In the genomic region with DNA sequence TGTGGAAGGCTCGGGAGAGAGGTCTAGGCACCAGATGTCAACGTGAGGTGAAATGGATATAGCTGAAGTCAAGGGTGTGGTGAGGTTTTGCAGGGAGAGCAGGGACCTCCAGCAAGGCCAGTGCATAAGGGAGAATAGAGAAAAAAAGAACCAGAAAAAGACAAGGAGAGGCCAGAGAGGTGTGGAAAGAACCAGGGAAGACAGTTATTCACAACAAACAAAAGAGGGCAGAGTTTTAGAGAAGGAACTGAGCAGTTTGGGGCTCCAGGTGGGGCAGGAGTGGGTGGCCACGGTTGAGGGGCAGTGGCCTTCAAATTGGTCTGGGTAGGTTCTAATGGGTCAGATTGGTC, we compare ENCODE assay signal across 8 cellular contexts. TPM values are rescaled to one million over a fixed set of nuclear protein-coding genes. Genes with fewer than 3 reads are reported as not detected.
DNase-seq lines count a peak whose midpoint lies in the region; ATAC-seq, FAIRE-seq and TF ChIP-seq lines count a peak whose summit lies in the region.

No MANE protein-coding gene starts in this region.

- H3K27me3 Mint-ChIP-seq in activated T-cell treated with anti-CD3 and anti-CD28 coated beads, Interleukin-2, amount 50 U/mL, for 72 hours (ENCODE audit: low read depth), result peaks cover 8% of the 10 kb centered on the region

- no peaks in the 10 kb centered on the region for H3K79me2 ChIP-seq in HepG2 (ENCODE audit: insufficient read depth, low read length)

- H3K27ac Mint-ChIP-seq in activated T-cell treated with anti-CD3 and anti-CD28 coated beads, Interleukin-2, amount 50 U/mL, for 72 hours, result peak overlapping the region; percentile 61

- POLR2A ChIA-PET in HepG2 (lab: Yijun Ruan, JAX), result interaction anchor here (0.9 to 5.0 kb wide), 15 partner anchors 8 to 197 kb away, joined by 3 to 118 read pairs (median 22); partner anchors contain the start of genes NQO2, RIPK1, SERPINB1 and SERPINB6

- H3K9me3 ChIP-seq in adipocyte (ENCODE audit: control insufficient read depth, low read length) (no peaks in the 10 kb centered on the region), HepG2 (ENCODE audit: low read length) (no peaks in the 10 kb centered on the region), tibial nerve (no peaks in the 10 kb centered on the region)

- H3K4me2 ChIP-seq in HepG2 (ENCODE audit: low read depth, low read length), result peak overlapping the region; percentile 84

- H3K4me1 Mint-ChIP-seq in activated T-cell treated with anti-CD3 and anti-CD28 coated beads, Interleukin-2, amount 50 U/mL, for 72 hours (ENCODE audit: low read depth), result peaks cover 26% of the 10 kb centered on the region

- no peaks in the 10 kb centered on the region for H3K36me3 Mint-ChIP-seq in activated T-cell treated with anti-CD3 and anti-CD28 coated beads, Interleukin-2, amount 50 U/mL, for 72 hours (ENCODE audit: insufficient read depth in 2 of 2)

- in situ Hi-C loops in HepG2 (cut with HindIII; ENCODE audit: extremely low pct_ligation_motif_present, low pct_unique_long_range_greater_than_20kb), result loop anchor here (5.0 kb wide), 1 partner anchor 36 kb away; no protein-coding TSS in a partner anchor

- intact Hi-C loops in HepG2 (cut with micrococcal nuclease; ENCODE audit: unreplicated experiment), result loop anchor here (1.0 to 2.0 kb wide), 4 partner anchors 17 to 197 kb away; partner anchors contain the start of gene SERPINB6

- H3K27ac ChIP-seq in HepG2 (ENCODE audit: extremely low read length, insufficient read depth, low read length), result peak overlapping the region; percentile 96
- H3K27ac ChIP-seq in tibial nerve, result peak overlapping the region; percentile 91 to 95 (median 94)

- 7% methylated on average over 3 of the region's 3 CpGs for WGBS in HepG2 (ENCODE audit: low lambda C conversion rate)
- WGBS in tibial nerve, 2 donors, result 22 to 28% methylated on average over 3 of the region's 3 CpGs

- TF ChIP-seq CTCF in HepG2 (CRISPR knock-in tag; IDR thresholded peaks at IDR 0.05), result no peak
- TF ChIP-seq CTCF in tibial nerve (IDR thresholded peaks at IDR 0.05), result no peak

- CTCF ChIA-PET in HepG2 (lab: Yijun Ruan, JAX; ENCODE audit: low intra/inter-chr PET ratio, low total read pairs), result interaction anchor here (1.1 to 4.4 kb wide), 4 partner anchors 35 to 197 kb away, joined by 3 to 60 read pairs (median 6); no protein-coding TSS in a partner anchor

- H3K9ac ChIP-seq in adipocyte (ENCODE audit: low read length) (peak overlapping the region; percentile 95), HepG2 (ENCODE audit: insufficient read depth, low read depth, low read length) (peak overlapping the region; percentile 94)

- TF ChIP-seq EP300 in HepG2 (IDR thresholded peaks at IDR 0.05; ENCODE audit: low read depth in 2 of 2, low read length in 2 of 2), result no peak
- TF ChIP-seq EP300 in HepG2 (CRISPR knock-in tag; IDR thresholded peaks at IDR 0.05; ENCODE audit: borderline replicate concordance), result no peak
- no peak for TF ChIP-seq EP300 in tibial nerve (IDR thresholded peaks at IDR 0.05)

- H3K4me1 ChIP-seq in adipocyte (ENCODE audit: control insufficient read depth, insufficient read depth, low read length) (peaks cover 24% of the 10 kb centered on the region), HepG2 (ENCODE audit: insufficient read depth, low read length) (peaks cover 56% of the 10 kb centered on the region), tibial nerve (peaks cover 0 to 38% (median 17%) of the 10 kb centered on the region in 4 donors)

- H3K9me3 Mint-ChIP-seq in activated T-cell treated with anti-CD3 and anti-CD28 coated beads, Interleukin-2, amount 50 U/mL, for 72 hours, result no peaks in the 10 kb centered on the region

- DNase-seq in activated T-cell treated with anti-CD3 and anti-CD28 coated beads, Interleukin-2, amount 50 U/mL, for 72 hours, result no peak
- no peak for DNase-seq in activated T-cell treated with anti-CD3 and anti-CD28 coated beads, Interleukin-2, amount 50 U/mL, for 1 hour
- DNase-seq in adipocyte (ENCODE audit: low read depth) (no peak), HepG2 (ENCODE audit: low spot score) (no peak), tibial nerve (ENCODE audit: low spot score in 2 of 2) (no peak), pons (ENCODE audit: low spot score) (no peak), D341Med (ENCODE audit: low spot score) (no peak)

- H3K27me3 ChIP-seq in adipocyte (replicated peaks; ENCODE audit: control insufficient read depth, insufficient read depth, low read length), result no peaks in the 10 kb centered on the region
- H3K27me3 ChIP-seq in HepG2 (ENCODE audit: control insufficient read depth in 1 of 2, insufficient read depth in 2 of 2, low read length in 2 of 2), result no peaks in the 10 kb centered on the region; a peak in 2 of 5 replicates
- no peaks in the 10 kb centered on the region for H3K27me3 ChIP-seq in tibial nerve

- peak overlapping the region; percentile 74 for H2AFZ ChIP-seq in HepG2 (ENCODE audit: low read length)

- BruUV-seq in HepG2 (replicated peaks; lab: Mats Ljungman, UMichigan), result no TSS peak

- TF ChIP-seq RAD21 in HepG2 (CRISPR knock-in tag; IDR thresholded peaks at IDR 0.05), result no peak

- H4K20me1 ChIP-seq in HepG2 (ENCODE audit: insufficient read depth, low read length), result no peaks in the 10 kb centered on the region

- no peak for ATAC-seq in activated T-cell treated with anti-CD3 and anti-CD28 coated beads, Interleukin-2, amount 50 U/mL, for 72 hours (replicated peaks in 1 of 2)
- ATAC-seq in HepG2 (no peak), GM21381 (IDR thresholded peaks at IDR 0.05; ENCODE audit: unreplicated experiment) (no peak)

- H3K4me3 ChIP-seq in adipocyte (ENCODE audit: low read length) (peak overlapping the region; percentile 91), HepG2 (replicated peaks in 1 of 3; ENCODE audit: insufficient read depth in 1 of 3, low read depth in 2 of 3, low read length in 3 of 3) (peak overlapping the region; percentile 72 to 81 (median 78)), tibial nerve (peak overlapping the region; percentile 75 to 90 (median 78))

- no peak for FAIRE-seq in HepG2 (lab: Jason Lieb, UNC)

- H3K4me3 Mint-ChIP-seq in activated T-cell treated with anti-CD3 and anti-CD28 coated beads, Interleukin-2, amount 50 U/mL, for 72 hours, result peak overlapping the region; percentile 84 to 86

- no peaks in the 10 kb centered on the region for H3K36me3 ChIP-seq in adipocyte (ENCODE audit: control insufficient read depth, insufficient read depth, low read length, severe bottlenecking)
- H3K36me3 ChIP-seq in HepG2 (replicated peaks in 1 of 2; ENCODE audit: control insufficient read depth in 1 of 2, insufficient read depth in 2 of 2, low read length in 2 of 2), result no peaks in the 10 kb centered on the region
- no peaks in the 10 kb centered on the region for H3K36me3 ChIP-seq in tibial nerve

- TF ChIP-seq POLR2A in HepG2 (IDR thresholded peaks at IDR 0.05; ENCODE audit: insufficient read depth in 1 of 2, low read depth in 2 of 2, low read length in 2 of 2), result no peak
- no peak for TF ChIP-seq POLR2A in tibial nerve (IDR thresholded peaks at IDR 0.05)

RNA-seq across cellular contexts. Expression of gene NQO2, which starts 11.6 kb away (rescaled TPM):
- 10 to 100 TPM; 32.7 to 47.3 TPM for total RNA-seq in activated T-cell treated with anti-CD3 and anti-CD28 coated beads, Interleukin-2, amount 50 U/mL, for 72 hours
- 56.5 and 63.0 TPM in 2 replicates for total RNA-seq in HepG2 (2016; rRNA removed; fragmentation: Illumina TruSeq; extraction: Trizol)
- 44.8 and 70.6 TPM in 2 replicates for total RNA-seq in HepG2 (2016; cell fraction: cytosol; rRNA removed; fragmentation: Illumina TruSeq; extraction: Trizol; ENCODE audit: low read depth)
- total RNA-seq in HepG2 (2016; cell fraction: insoluble cytoplasmic fraction; rRNA removed; fragmentation: Illumina TruSeq; extraction: Trizol), result 56.8 and 60.6 TPM in 2 replicates
- 53.4 and 80.8 TPM in 2 replicates for total RNA-seq in HepG2 (2016; cell fraction: membrane; rRNA removed; fragmentation: Illumina TruSeq; extraction: Trizol)
- total RNA-seq in HepG2 (2016; cell fraction: nucleus; rRNA removed; fragmentation: Illumina TruSeq; extraction: Trizol), result 34.2 and 36.9 TPM in 2 replicates
- polyA plus RNA-seq in HepG2 (2011; rRNA removed), result 27.4 and 32.2 TPM in 2 replicates
- 29.5 and 31.9 TPM in 2 replicates for polyA plus RNA-seq in HepG2 (2011; cell fraction: cytosol; rRNA removed)
- 30.7 and 34.4 TPM in 2 replicates for polyA plus RNA-seq in HepG2 (2011; cell fraction: nucleus; rRNA removed)
- polyA plus RNA-seq in HepG2 (2012), result 15.7 and 17.8 TPM in 2 replicates
- polyA plus RNA-seq in HepG2 (2016; cell fraction: cytosol; fragmentation: Illumina TruSeq; extraction: Trizol; ENCODE audit: low read depth), result 48.7 and 84.9 TPM in 2 replicates
- polyA plus RNA-seq in HepG2 (2016; cell fraction: insoluble cytoplasmic fraction; fragmentation: Illumina TruSeq; extraction: Trizol; ENCODE audit: low read depth), result 61.8 and 64.6 TPM in 2 replicates
- polyA plus RNA-seq in HepG2 (2016; cell fraction: membrane; fragmentation: Illumina TruSeq; extraction: Trizol; ENCODE audit: low read depth), result 49.3 and 82.9 TPM in 2 replicates
- polyA plus RNA-seq in HepG2 (2016; cell fraction: nucleus; fragmentation: Illumina TruSeq; extraction: Trizol; ENCODE audit: insufficient read depth, low read depth), result 65.1 and 69.0 TPM in 2 replicates
- polyA minus RNA-seq in HepG2 (2011; rRNA and poly(A)+ RNA removed; ENCODE audit: low replicate concordance), result 15.8 and 89.9 TPM in 2 replicates
- 9.1 and 15.4 TPM in 2 replicates for polyA minus RNA-seq in HepG2 (2011; cell fraction: cytosol; rRNA and poly(A)+ RNA removed)
- 17.7 and 19.6 TPM in 2 replicates for polyA minus RNA-seq in HepG2 (2011; cell fraction: nucleus; rRNA and poly(A)+ RNA removed)
- total RNA-seq in tibial nerve, result 10 to 100 TPM; 18.8 to 33.6 (median 25.8) TPM

RNA-seq across cellular contexts. Expression of gene SERPINB6, which starts 16.7 kb away (rescaled TPM):
- 100 to 1,000 TPM in 1 of 2 donors, 10 to 100 TPM in 1; 64.9 to 114 TPM for total RNA-seq in activated T-cell treated with anti-CD3 and anti-CD28 coated beads, Interleukin-2, amount 50 U/mL, for 72 hours
- 38.2 and 44.8 TPM in 2 replicates for total RNA-seq in HepG2 (2016; rRNA removed; fragmentation: Illumina TruSeq; extraction: Trizol)
- 16.6 and 17.4 TPM in 2 replicates for total RNA-seq in HepG2 (2016; cell fraction: cytosol; rRNA removed; fragmentation: Illumina TruSeq; extraction: Trizol; ENCODE audit: low read depth)
- total RNA-seq in HepG2 (2016; cell fraction: insoluble cytoplasmic fraction; rRNA removed; fragmentation: Illumina TruSeq; extraction: Trizol), result 38.2 and 41.7 TPM in 2 replicates
- 24.5 and 25.6 TPM in 2 replicates for total RNA-seq in HepG2 (2016; cell fraction: membrane; rRNA removed; fragmentation: Illumina TruSeq; extraction: Trizol)
- 23.7 and 24.1 TPM in 2 replicates for total RNA-seq in HepG2 (2016; cell fraction: nucleus; rRNA removed; fragmentation: Illumina TruSeq; extraction: Trizol)
- polyA plus RNA-seq in HepG2 (2011; rRNA removed), result 61.3 and 63.6 TPM in 2 replicates
- polyA plus RNA-seq in HepG2 (2011; cell fraction: cytosol; rRNA removed), result 64.8 and 79.1 TPM in 2 replicates
- 72.8 and 85.1 TPM in 2 replicates for polyA plus RNA-seq in HepG2 (2011; cell fraction: nucleus; rRNA removed)
- polyA plus RNA-seq in HepG2 (2012), result 43.2 and 44.3 TPM in 2 replicates
- 22.2 and 23.2 TPM in 2 replicates for polyA plus RNA-seq in HepG2 (2016; cell fraction: cytosol; fragmentation: Illumina TruSeq; extraction: Trizol; ENCODE audit: low read depth)
- polyA plus RNA-seq in HepG2 (2016; cell fraction: insoluble cytoplasmic fraction; fragmentation: Illumina TruSeq; extraction: Trizol; ENCODE audit: low read depth), result 57.5 and 58.5 TPM in 2 replicates
- polyA plus RNA-seq in HepG2 (2016; cell fraction: membrane; fragmentation: Illumina TruSeq; extraction: Trizol; ENCODE audit: low read depth), result 27.2 and 27.5 TPM in 2 replicates
- polyA plus RNA-seq in HepG2 (2016; cell fraction: nucleus; fragmentation: Illumina TruSeq; extraction: Trizol; ENCODE audit: insufficient read depth, low read depth), result 53.5 and 56.5 TPM in 2 replicates
- polyA minus RNA-seq in HepG2 (2011; rRNA and poly(A)+ RNA removed; ENCODE audit: low replicate concordance), result 58.5 and 190 TPM in 2 replicates
- 36.4 and 38.5 TPM in 2 replicates for polyA minus RNA-seq in HepG2 (2011; cell fraction: cytosol; rRNA and poly(A)+ RNA removed)
- 45.4 and 45.6 TPM in 2 replicates for polyA minus RNA-seq in HepG2 (2011; cell fraction: nucleus; rRNA and poly(A)+ RNA removed)
- total RNA-seq in tibial nerve, result 100 to 1,000 TPM; 130 to 185 (median 155) TPM
